Comparison of ENCODE assay signal across 1 cellular context in genomic region chr18:28108801-28109200, GRCh38.
TF ChIP-seq lines count a peak whose summit lies in the region.

No MANE protein-coding gene starts in this region.

TF ChIP-seq in GM23338, 12 proteins besides CTCF, POLR2A, EP300 and RAD21 (continued from another document):
- TF ChIP-seq REST (IDR thresholded peaks at IDR 0.05; ENCODE audit: unreplicated experiment) (no peak), JUNB (IDR thresholded peaks at IDR 0.05; ENCODE audit: unreplicated experiment) (no peak), ZNF114 (CRISPR knock-in tag; IDR thresholded peaks at IDR 0.05) (no peak), NANOG (IDR thresholded peaks at IDR 0.05; ENCODE audit: borderline replicate concordance) (no peak), ZNF331 (CRISPR knock-in tag; IDR thresholded peaks at IDR 0.05; ENCODE audit: low read depth) (no peak), POLR2AphosphoS5 (IDR thresholded peaks at IDR 0.05; ENCODE audit: low read depth) (no peak), ZNF462 (CRISPR knock-in tag; IDR thresholded peaks at IDR 0.05) (no peak), STAT1 (IDR thresholded peaks at IDR 0.05; ENCODE audit: unreplicated experiment) (no peak), CREB1 (CRISPR knock-in tag; IDR thresholded peaks at IDR 0.05; ENCODE audit: low read depth) (no peak)
